Comparison of ENCODE assay signal across 43 cellular contexts in genomic region chr19:55907286-55907685, GRCh38. TPM values are rescaled to one million over a fixed set of nuclear protein-coding genes. Genes with fewer than 3 reads are reported as not detected.
"Had no signal": no experiment of that assay in that cellular context is flagged by ENCODE, and none has a peak within 500 bp of the region (broad histone marks: within the 10 kb centered on the region; RNA-seq: fewer than 3 reads in every experiment).

No MANE protein-coding gene starts in this region.

- H3K4me1 ChIP-seq: adrenal gland, ascending aorta, body of pancreas, breast epithelium had no signal

- DNase-seq: activated effector memory CD4-positive, alpha-beta T cell treated with Interleukin-2 at 50 U/mL for 16 hours; activated gamma-delta T cell; activated gamma-delta T cell treated with Interleukin-2 at 50 U/mL for 16 hours; activated naive CD4-positive, alpha-beta T cell; activated naive CD4-positive, alpha-beta T cell treated with anti-CD3 and anti-CD28 coated beads for 36 hours; activated naive CD4-positive, alpha-beta T cell treated with anti-CD3 and anti-CD28 coated beads, Interleukin-2, amount 10 ng/mL, durations not matched to agents 7 days and 5 days; activated naive CD4-positive, alpha-beta T cell treated with anti-CD3 and anti-CD28 coated beads, Interleukin-2, amount 50 U/mL, for 16 hours; activated naive CD4-positive, alpha-beta T cell treated with Interleukin-2 at 50 U/mL for 16 hours; activated naive CD8-positive, alpha-beta T cell treated with anti-CD3 and anti-CD28 coated beads for 36 hours; activated naive CD8-positive, alpha-beta T cell treated with anti-CD3 and anti-CD28 coated beads, Interleukin-2, amount 10 ng/mL, durations not matched to agents 7 days and 5 days; activated naive CD8-positive, alpha-beta T cell treated with anti-CD3 and anti-CD28 coated beads, Interleukin-2, amount 50 U/mL, for 24 hours; activated T-cell treated with anti-CD3 and anti-CD28 coated beads for 4 hours; activated T-cell treated with anti-CD3 and anti-CD28 coated beads, Interleukin-2, amount 50 U/mL, for 1 hour; activated T-cell treated with anti-CD3 and anti-CD28 coated beads, Interleukin-2, amount 50 U/mL, for 24 hours; activated T-cell treated with anti-CD3 and anti-CD28 coated beads, Interleukin-2, amount 50 U/mL, for 4 hours; activated T-cell treated with anti-CD3 and anti-CD28 coated beads, Interleukin-2, amount 50 U/mL, for 48 hours; activated T-cell treated with anti-CD3 and anti-CD28 coated beads, Interleukin-2, amount 50 U/mL, for 72 hours; adrenal gland; amniotic stem cell; amygdala; anterior cingulate cortex; aorta; body of pancreas; brain microvascular endothelial cell; caudate nucleus; central memory CD4-positive, alpha-beta T cell; cerebellar nuclear complex had no signal

- H3K9me3 ChIP-seq: adrenal gland, ascending aorta, body of pancreas had no signal

- H3K4me3 Mint-ChIP-seq: activated naive CD4-positive, alpha-beta T cell treated with anti-CD3 and anti-CD28 coated beads for 36 hours; activated naive CD4-positive, alpha-beta T cell treated with anti-CD3 and anti-CD28 coated beads, Interleukin-2, amount 10 ng/mL, durations not matched to agents 7 days and 5 days; activated naive CD4-positive, alpha-beta T cell treated with anti-CD3 and anti-CD28 coated beads, Interleukin-2, amount 50 U/mL, for 24 hours; activated naive CD8-positive, alpha-beta T cell; activated naive CD8-positive, alpha-beta T cell treated with anti-CD3 and anti-CD28 coated beads for 36 hours; activated naive CD8-positive, alpha-beta T cell treated with anti-CD3 and anti-CD28 coated beads, Interleukin-2, amount 10 ng/mL, durations not matched to agents 7 days and 5 days; activated naive CD8-positive, alpha-beta T cell treated with anti-CD3 and anti-CD28 coated beads, Interleukin-2, amount 50 U/mL, for 24 hours; activated T-cell treated with anti-CD3 and anti-CD28 coated beads, Interleukin-2, amount 50 U/mL, for 24 hours; activated T-cell treated with anti-CD3 and anti-CD28 coated beads, Interleukin-2, amount 50 U/mL, for 4 hours; activated T-cell treated with anti-CD3 and anti-CD28 coated beads, Interleukin-2, amount 50 U/mL, for 72 hours; activated T-helper 1 cell treated with anti-CD3 and anti-CD28 coated beads, Interleukin-12 subunit alpha, Interleukin-12 subunit beta, Interleukin-2, Interleukin-4 antibody, amounts not matched to agents 30 ng/mL and 10 ng/mL and 1 ng/mL, durations not matched to agents 14 hours and 24 hours and 36 hours; activated T-helper 17 cell treated with anti-CD3 and anti-CD28 coated beads, Interleukin-2, amount 50 U/mL, for 72 hours; brain; central memory CD8-positive, alpha-beta T cell had no signal

- H3K9me3 Mint-ChIP-seq: activated naive CD4-positive, alpha-beta T cell treated with anti-CD3 and anti-CD28 coated beads, Interleukin-2, amount 50 U/mL, for 24 hours; activated naive CD8-positive, alpha-beta T cell treated with anti-CD3 and anti-CD28 coated beads for 36 hours had no signal

- H3K36me3 ChIP-seq: adrenal gland, ascending aorta, brain microvascular endothelial cell, breast epithelium, cardiac muscle cell had no signal

- H3K27me3 Mint-ChIP-seq: activated naive CD4-positive, alpha-beta T cell treated with anti-CD3 and anti-CD28 coated beads, Interleukin-2, amount 10 ng/mL, durations not matched to agents 7 days and 5 days; activated naive CD8-positive, alpha-beta T cell treated with anti-CD3 and anti-CD28 coated beads, Interleukin-2, amount 10 ng/mL, durations not matched to agents 7 days and 5 days had no signal

- H3K27me3 ChIP-seq: adrenal gland, ascending aorta, body of pancreas, brain microvascular endothelial cell, breast epithelium, cardiac muscle cell had no signal

- H3K36me3 Mint-ChIP-seq: activated naive CD4-positive, alpha-beta T cell treated with anti-CD3 and anti-CD28 coated beads, Interleukin-2, amount 10 ng/mL, durations not matched to agents 7 days and 5 days; activated naive CD4-positive, alpha-beta T cell treated with anti-CD3 and anti-CD28 coated beads, Interleukin-2, amount 50 U/mL, for 24 hours; activated naive CD8-positive, alpha-beta T cell; activated naive CD8-positive, alpha-beta T cell treated with anti-CD3 and anti-CD28 coated beads for 36 hours; activated naive CD8-positive, alpha-beta T cell treated with anti-CD3 and anti-CD28 coated beads, Interleukin-2, amount 10 ng/mL, durations not matched to agents 7 days and 5 days; brain had no signal

- ATAC-seq: activated naive CD4-positive, alpha-beta T cell treated with anti-CD3 and anti-CD28 coated beads, Interleukin-2, amount 50 U/mL, for 72 hours; activated naive CD8-positive, alpha-beta T cell treated with anti-CD3 and anti-CD28 coated beads, Interleukin-2, amount 50 U/mL, for 24 hours; activated T-cell treated with anti-CD3 and anti-CD28 coated beads, Interleukin-2, amount 50 U/mL, for 4 hours; activated T-cell treated with anti-CD3 and anti-CD28 coated beads, Interleukin-2, amount 50 U/mL, for 72 hours; activated T-helper 17 cell treated with anti-CD3 and anti-CD28 coated beads, Interleukin-2, amount 50 U/mL, for 72 hours; body of pancreas had no signal

- H3K4me1 Mint-ChIP-seq: activated naive CD4-positive, alpha-beta T cell treated with anti-CD3 and anti-CD28 coated beads, Interleukin-2, amount 10 ng/mL, durations not matched to agents 7 days and 5 days; activated naive CD4-positive, alpha-beta T cell treated with anti-CD3 and anti-CD28 coated beads, Interleukin-2, amount 50 U/mL, for 24 hours; activated naive CD8-positive, alpha-beta T cell treated with anti-CD3 and anti-CD28 coated beads for 36 hours; activated naive CD8-positive, alpha-beta T cell treated with anti-CD3 and anti-CD28 coated beads, Interleukin-2, amount 10 ng/mL, durations not matched to agents 7 days and 5 days; activated naive CD8-positive, alpha-beta T cell treated with anti-CD3 and anti-CD28 coated beads, Interleukin-2, amount 50 U/mL, for 24 hours; activated T-helper 17 cell treated with anti-CD3 and anti-CD28 coated beads, Interleukin-2, amount 50 U/mL, for 72 hours; brain; central memory CD8-positive, alpha-beta T cell had no signal

- H3K27ac Mint-ChIP-seq: activated naive CD4-positive, alpha-beta T cell treated with anti-CD3 and anti-CD28 coated beads for 36 hours; activated naive CD4-positive, alpha-beta T cell treated with anti-CD3 and anti-CD28 coated beads, Interleukin-2, amount 10 ng/mL, durations not matched to agents 7 days and 5 days; activated naive CD4-positive, alpha-beta T cell treated with anti-CD3 and anti-CD28 coated beads, Interleukin-2, amount 50 U/mL, for 24 hours; activated naive CD4-positive, alpha-beta T cell treated with anti-CD3 and anti-CD28 coated beads, Interleukin-2, amount 50 U/mL, for 72 hours; activated naive CD8-positive, alpha-beta T cell; activated naive CD8-positive, alpha-beta T cell treated with anti-CD3 and anti-CD28 coated beads for 36 hours; activated naive CD8-positive, alpha-beta T cell treated with anti-CD3 and anti-CD28 coated beads, Interleukin-2, amount 10 ng/mL, durations not matched to agents 7 days and 5 days; activated naive CD8-positive, alpha-beta T cell treated with anti-CD3 and anti-CD28 coated beads, Interleukin-2, amount 50 U/mL, for 24 hours; activated T-cell treated with anti-CD3 and anti-CD28 coated beads, Interleukin-2, amount 50 U/mL, for 24 hours; activated T-cell treated with anti-CD3 and anti-CD28 coated beads, Interleukin-2, amount 50 U/mL, for 72 hours; activated T-helper 1 cell treated with anti-CD3 and anti-CD28 coated beads, Interleukin-12 subunit alpha, Interleukin-12 subunit beta, Interleukin-2, Interleukin-4 antibody, amounts not matched to agents 30 ng/mL and 10 ng/mL and 1 ng/mL, durations not matched to agents 14 hours and 24 hours and 36 hours; activated T-helper 17 cell treated with anti-CD3 and anti-CD28 coated beads, Interleukin-2, amount 50 U/mL, for 72 hours; activated T-helper 2 cell treated with anti-CD3 and anti-CD28 coated beads, Interferon-gamma antibody, Interleukin-2, Interleukin-4, amounts not matched to agents 10 μg/mL and 5 μg/mL and 100 μg/mL, durations not matched to agents 14 hours and 24 hours and 36 hours; brain had no signal

- H3K4me3 ChIP-seq: adrenal gland, ascending aorta, body of pancreas, breast epithelium, cardiac muscle cell had no signal

- H3K27ac ChIP-seq: adrenal gland, ascending aorta, body of pancreas, brain microvascular endothelial cell, breast epithelium, cardiac muscle cell had no signal

RNA-seq across cellular contexts. Expression of gene NLRP13, which starts 24.9 kb away (rescaled TPM):
- total RNA-seq: activated naive CD4-positive, alpha-beta T cell treated with anti-CD3 and anti-CD28 coated beads for 36 hours; activated naive CD4-positive, alpha-beta T cell treated with anti-CD3 and anti-CD28 coated beads, Interleukin-2, amount 50 U/mL, for 72 hours; activated naive CD8-positive, alpha-beta T cell treated with anti-CD3 and anti-CD28 coated beads for 36 hours; activated naive CD8-positive, alpha-beta T cell treated with anti-CD3 and anti-CD28 coated beads, Interleukin-2, amount 10 ng/mL, durations not matched to agents 7 days and 5 days; activated T-cell treated with anti-CD3 and anti-CD28 coated beads, Interleukin-2, amount 50 U/mL, for 4 hours; activated T-cell treated with anti-CD3 and anti-CD28 coated beads, Interleukin-2, amount 50 U/mL, for 72 hours; activated T-helper 1 cell treated with anti-CD3 and anti-CD28 coated beads, Interleukin-12 subunit alpha, Interleukin-12 subunit beta, Interleukin-2, Interleukin-4 antibody, amounts not matched to agents 30 ng/mL and 10 ng/mL and 1 ng/mL, durations not matched to agents 14 hours and 24 hours and 36 hours; activated T-helper 17 cell treated with anti-CD3 and anti-CD28 coated beads, Interleukin-2, amount 50 U/mL, for 72 hours; activated T-helper 2 cell treated with anti-CD3 and anti-CD28 coated beads, Interferon-gamma antibody, Interleukin-2, Interleukin-4, amounts not matched to agents 10 μg/mL and 5 μg/mL and 100 μg/mL, durations not matched to agents 14 hours and 24 hours and 36 hours; adrenal gland; aorta; ascending aorta; astrocyte; body of pancreas; bronchial epithelial cell; cardiac muscle cell; cardiac septum; cerebellum; chondrocyte had no signal

RNA-seq across cellular contexts. Expression of gene NLRP8, which starts 40.3 kb away (rescaled TPM):
- total RNA-seq: activated naive CD4-positive, alpha-beta T cell treated with anti-CD3 and anti-CD28 coated beads for 36 hours; activated naive CD4-positive, alpha-beta T cell treated with anti-CD3 and anti-CD28 coated beads, Interleukin-2, amount 50 U/mL, for 72 hours; activated naive CD8-positive, alpha-beta T cell treated with anti-CD3 and anti-CD28 coated beads for 36 hours; activated naive CD8-positive, alpha-beta T cell treated with anti-CD3 and anti-CD28 coated beads, Interleukin-2, amount 10 ng/mL, durations not matched to agents 7 days and 5 days; activated T-cell treated with anti-CD3 and anti-CD28 coated beads, Interleukin-2, amount 50 U/mL, for 4 hours; activated T-cell treated with anti-CD3 and anti-CD28 coated beads, Interleukin-2, amount 50 U/mL, for 72 hours; activated T-helper 1 cell treated with anti-CD3 and anti-CD28 coated beads, Interleukin-12 subunit alpha, Interleukin-12 subunit beta, Interleukin-2, Interleukin-4 antibody, amounts not matched to agents 30 ng/mL and 10 ng/mL and 1 ng/mL, durations not matched to agents 14 hours and 24 hours and 36 hours; activated T-helper 17 cell treated with anti-CD3 and anti-CD28 coated beads, Interleukin-2, amount 50 U/mL, for 72 hours; activated T-helper 2 cell treated with anti-CD3 and anti-CD28 coated beads, Interferon-gamma antibody, Interleukin-2, Interleukin-4, amounts not matched to agents 10 μg/mL and 5 μg/mL and 100 μg/mL, durations not matched to agents 14 hours and 24 hours and 36 hours; adrenal gland; aorta; ascending aorta; astrocyte; body of pancreas; bronchial epithelial cell; cardiac muscle cell; cardiac septum; cerebellum; chondrocyte had no signal
